ENCODE assay signal across 1 cellular context in genomic region chr1:162351443-162351842, GRCh38.
TF ChIP-seq lines count a peak whose summit lies in the region.

No MANE protein-coding gene starts in this region.

TF ChIP-seq in IMR-90, 13 proteins besides CTCF, POLR2A, EP300 and RAD21:
- TF ChIP-seq MAFK (IDR thresholded peaks at IDR 0.05; ENCODE audit: low read depth, low read length) (no peak), MAZ (IDR thresholded peaks at IDR 0.05; ENCODE audit: borderline replicate concordance, low read depth, low read length) (no peak), NFE2L2 (IDR thresholded peaks at IDR 0.05; ENCODE audit: low read depth, low read length) (no peak), BHLHE40 (IDR thresholded peaks at IDR 0.05; ENCODE audit: low read depth, low read length) (no peak), RCOR1 (IDR thresholded peaks at IDR 0.05; ENCODE audit: insufficient replicate concordance, low read length) (no peak), CHD1 (IDR thresholded peaks at IDR 0.05; ENCODE audit: low read depth, low read length) (no peak), CEBPB (IDR thresholded peaks at IDR 0.05; ENCODE audit: low read depth, low read length) (no peak), FOS (IDR thresholded peaks at IDR 0.05; ENCODE audit: low read depth, low read length) (no peak), SMC3 (IDR thresholded peaks at IDR 0.05; ENCODE audit: low read depth, low read length) (no peak), RFX5 (IDR thresholded peaks at IDR 0.05; ENCODE audit: low read depth, low read length) (no peak), MXI1 (IDR thresholded peaks at IDR 0.05; ENCODE audit: borderline replicate concordance, low read depth, low read length) (no peak)
- TF ChIP-seq, protein P1, sequence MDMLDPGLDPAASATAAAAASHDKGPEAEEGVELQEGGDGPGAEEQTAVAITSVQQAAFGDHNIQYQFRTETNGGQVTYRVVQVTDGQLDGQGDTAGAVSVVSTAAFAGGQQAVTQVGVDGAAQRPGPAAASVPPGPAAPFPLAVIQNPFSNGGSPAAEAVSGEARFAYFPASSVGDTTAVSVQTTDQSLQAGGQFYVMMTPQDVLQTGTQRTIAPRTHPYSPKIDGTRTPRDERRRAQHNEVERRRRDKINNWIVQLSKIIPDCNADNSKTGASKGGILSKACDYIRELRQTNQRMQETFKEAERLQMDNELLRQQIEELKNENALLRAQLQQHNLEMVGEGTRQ (IDR thresholded peaks at IDR 0.05; ENCODE audit: low read depth, low read length) = no peak
- TF ChIP-seq, protein P2, sequence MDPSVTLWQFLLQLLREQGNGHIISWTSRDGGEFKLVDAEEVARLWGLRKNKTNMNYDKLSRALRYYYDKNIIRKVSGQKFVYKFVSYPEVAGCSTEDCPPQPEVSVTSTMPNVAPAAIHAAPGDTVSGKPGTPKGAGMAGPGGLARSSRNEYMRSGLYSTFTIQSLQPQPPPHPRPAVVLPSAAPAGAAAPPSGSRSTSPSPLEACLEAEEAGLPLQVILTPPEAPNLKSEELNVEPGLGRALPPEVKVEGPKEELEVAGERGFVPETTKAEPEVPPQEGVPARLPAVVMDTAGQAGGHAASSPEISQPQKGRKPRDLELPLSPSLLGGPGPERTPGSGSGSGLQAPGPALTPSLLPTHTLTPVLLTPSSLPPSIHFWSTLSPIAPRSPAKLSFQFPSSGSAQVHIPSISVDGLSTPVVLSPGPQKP (IDR thresholded peaks at IDR 0.05; ENCODE audit: borderline replicate concordance, low read depth, low read length) = no peak
